ENCODE assay signal across 21 cellular contexts in genomic region chr2:7634370-7634769, GRCh38.
DNase-seq lines count a peak whose midpoint lies in the region; ATAC-seq and TF ChIP-seq lines count a peak whose summit lies in the region.
"Had no signal": no experiment of that assay in that cellular context is flagged by ENCODE, and none has a peak within 500 bp of the region (broad histone marks: within the 10 kb centered on the region; RNA-seq: fewer than 3 reads in every experiment).

No MANE protein-coding gene starts in this region.

- H3K27me3 ChIP-seq in osteoblast (ENCODE audit: insufficient read depth, low read length) (no peaks in the 10 kb centered on the region), Peyer's patch (no peaks in the 10 kb centered on the region), transverse colon (no peaks in the 10 kb centered on the region)
- H3K27me3 ChIP-seq: stomach had no signal

- no peaks in the 10 kb centered on the region for H3K36me3 ChIP-seq in osteoblast (ENCODE audit: insufficient read depth, low read length)
- H3K36me3 ChIP-seq in Peyer's patch: no peaks in the 10 kb centered on the region
- no peaks in the 10 kb centered on the region for H3K36me3 ChIP-seq in transverse colon
- H3K36me3 ChIP-seq: heart right ventricle, prostate gland, stomach had no signal

- H2AFZ ChIP-seq in osteoblast (ENCODE audit: low read length): no peak overlapping the region

- H3K4me2 ChIP-seq in osteoblast (ENCODE audit: insufficient read depth, low read length): no peak overlapping the region

- H3K4me1 ChIP-seq in osteoblast (ENCODE audit: insufficient read depth, low read length) (no peaks in the 10 kb centered on the region), Peyer's patch (no peaks in the 10 kb centered on the region), transverse colon (peaks cover 0 to under 1% (median 0%) of the 10 kb centered on the region in 4 donors)
- H3K4me1 ChIP-seq: heart right ventricle, prostate gland, stomach had no signal

- no peak for TF ChIP-seq EP300 in transverse colon (IDR thresholded peaks at IDR 0.05; ENCODE audit: low read depth)

- no peaks in the 10 kb centered on the region for H3K79me2 ChIP-seq in osteoblast (ENCODE audit: insufficient read depth, low read length)

- TF ChIP-seq POLR2A in Peyer's patch (IDR thresholded peaks at IDR 0.05) (no peak), transverse colon (IDR thresholded peaks at IDR 0.05) (no peak)

- intact Hi-C loops in transverse colon (cut with DNase I; ENCODE audit: low total_unique reads): no loop called here

- no peak overlapping the region for H3K27ac ChIP-seq in osteoblast (ENCODE audit: low read depth, low read length)
- H3K27ac ChIP-seq in Peyer's patch: no peak overlapping the region
- H3K27ac ChIP-seq in transverse colon: no peak overlapping the region
- H3K27ac ChIP-seq: heart right ventricle, prostate gland, skin epidermis, stomach had no signal

- TF ChIP-seq CTCF in osteoblast (IDR thresholded peaks at IDR 0.05; ENCODE audit: extremely low read depth, low read depth, low read length) (no peak), Peyer's patch (IDR thresholded peaks at IDR 0.05) (no peak), transverse colon (IDR thresholded peaks at IDR 0.05) (no peak)

- ATAC-seq in HG03442 (IDR thresholded peaks at IDR 0.05; ENCODE audit: unreplicated experiment) (no peak), esophagus mucosa (no peak)
- ATAC-seq: GM12878, HCT116, heart right ventricle, left ventricle myocardium superior had no signal

- in situ Hi-C loops in transverse colon (cut with MboI; ENCODE audit: low pct_ligation_motif_present in 1 of 4, low pct_unique_long_range_greater_than_20kb in 1 of 4, low sequenced_read_pairs in 3 of 4): no loop called here

- H3K9me3 ChIP-seq in osteoblast (ENCODE audit: low read depth, low read length) (no peaks in the 10 kb centered on the region), Peyer's patch (no peaks in the 10 kb centered on the region), transverse colon (no peaks in the 10 kb centered on the region)
- H3K9me3 ChIP-seq: heart right ventricle, prostate gland, stomach had no signal

- 67 to 83% methylated on average over 6 of the region's 6 CpGs for WGBS in transverse colon (ENCODE audit: low coverage in 1 of 2), 2 donors

- no peaks in the 10 kb centered on the region for H4K20me1 ChIP-seq in osteoblast (ENCODE audit: insufficient read depth, low read length)

- DNase-seq in Jurkat, Clone E6-1 (ENCODE audit: low read depth, low spot score): peak; percentile 37
- peak; percentile 98 for DNase-seq in NCI-H146 treated with DMSO at 0.1 percent for 48 hours (lab: John Stamatoyannopoulos, UW; ENCODE audit: unreplicated experiment)
- peak; percentile 33 to 79 for DNase-seq in NCI-H524 (lab: John Stamatoyannopoulos, UW)
- DNase-seq in osteoblast (ENCODE audit: insufficient read length, low spot score, missing footprints): peak; percentile 23
- DNase-seq in Peyer's patch: no peak
- DNase-seq in transverse colon: no peak
- DNase-seq: activated CD4-positive, alpha-beta T cell treated with anti-CD3 and anti-CD28 coated beads for 4 hours; GF-D8; heart right ventricle; immature natural killer cell; IMR-90; left ventricle myocardium superior; NCI-H82; stimulated activated CD4-positive, alpha-beta T cell treated with anti-CD3 and anti-CD28 coated beads, Interleukin-4, amount 100 ng/mL, for 1 hour; stomach had no signal

- no peak overlapping the region for H3K4me3 ChIP-seq in Jurkat, Clone E6-1 (ENCODE audit: low read length)
- no peak overlapping the region for H3K4me3 ChIP-seq in osteoblast (ENCODE audit: insufficient read depth, low read length)
- H3K4me3 ChIP-seq in Peyer's patch: no peak overlapping the region
- H3K4me3 ChIP-seq in transverse colon: no peak overlapping the region
- H3K4me3 ChIP-seq: GM12878, heart right ventricle, prostate gland, skin epidermis, stomach had no signal

Comparison
In these comparisons a context has a peak if more than half of its experiments do, and no peak if none do; other contexts are left out.
1. DNase-seq: peak in Jurkat, Clone E6-1 (single experiment), NCI-H146 treated with DMSO at 0.1 percent for 48 hours (single experiment), NCI-H524 (2 of 2) and osteoblast (single experiment); none in Peyer's patch (0 of 3) and transverse colon (single experiment).